In the genomic region with DNA sequence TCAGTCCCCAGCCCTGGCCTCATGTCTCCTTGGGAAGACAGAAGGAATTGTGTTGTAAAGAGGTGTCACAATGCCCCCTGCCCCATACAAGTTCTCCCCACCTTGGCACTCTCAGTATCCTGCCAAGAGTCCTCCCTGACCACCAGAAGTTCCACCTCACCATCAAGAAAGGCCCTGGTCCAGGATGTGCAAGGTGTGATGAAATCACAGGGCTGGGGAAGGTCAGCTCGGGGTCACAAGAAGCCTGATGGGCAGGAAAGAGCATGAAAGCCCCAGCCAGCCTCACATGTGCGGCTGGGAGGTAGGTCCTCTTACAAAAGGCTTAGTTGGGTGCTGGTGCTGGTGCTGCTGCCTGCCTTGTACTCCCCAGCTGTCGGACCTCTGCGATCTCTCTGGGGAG, we compare ENCODE assay signal across 38 cellular contexts. TPM values are rescaled to one million over a fixed set of nuclear protein-coding genes. Genes with fewer than 3 reads are reported as not detected.
"Had no signal": no experiment of that assay in that cellular context is flagged by ENCODE, and none has a peak within 500 bp of the region (broad histone marks: within the 10 kb centered on the region; RNA-seq: fewer than 3 reads in every experiment).

No MANE protein-coding gene starts in this region.

- H3K27ac Mint-ChIP-seq: activated CD8-positive, alpha-beta T cell treated with anti-CD3 and anti-CD28 coated beads, Interleukin-2, amount 10 ng/mL, durations not matched to agents 7 days and 5 days; activated naive CD4-positive, alpha-beta T cell treated with anti-CD3 and anti-CD28 coated beads for 36 hours; activated naive CD4-positive, alpha-beta T cell treated with anti-CD3 and anti-CD28 coated beads, Interleukin-2, amount 50 U/mL, for 72 hours; activated T-helper 1 cell treated with anti-CD3 and anti-CD28 coated beads, Interleukin-12 subunit alpha, Interleukin-12 subunit beta, Interleukin-2, Interleukin-4 antibody, amounts not matched to agents 30 ng/mL and 10 ng/mL and 1 ng/mL, durations not matched to agents 14 hours and 24 hours and 36 hours had no signal

- H3K36me3 ChIP-seq: adrenal gland, cardiac muscle cell, Peyer's patch, SJSA1 had no signal

- H3K9me3 ChIP-seq: adrenal gland, Peyer's patch, SJSA1, SK-N-SH had no signal

- H3K4me2 ChIP-seq: KMS-11, SK-N-SH had no signal

- H3K4me1 ChIP-seq: adrenal gland, Peyer's patch, SJSA1 had no signal

- H3K4me1 Mint-ChIP-seq: central memory CD8-positive, alpha-beta T cell had no signal

- H3K9me3 Mint-ChIP-seq: activated naive CD4-positive, alpha-beta T cell treated with anti-CD3 and anti-CD28 coated beads for 36 hours; activated naive CD4-positive, alpha-beta T cell treated with anti-CD3 and anti-CD28 coated beads, Interleukin-2, amount 50 U/mL, for 72 hours; activated T-cell treated with anti-CD3 and anti-CD28 coated beads, Interleukin-2, amount 50 U/mL, for 4 hours; activated T-helper 1 cell treated with anti-CD3 and anti-CD28 coated beads, Interleukin-12 subunit alpha, Interleukin-12 subunit beta, Interleukin-2, Interleukin-4 antibody, amounts not matched to agents 30 ng/mL and 10 ng/mL and 1 ng/mL, durations not matched to agents 14 hours and 24 hours and 36 hours; central memory CD8-positive, alpha-beta T cell had no signal

- H3K27ac ChIP-seq: adrenal gland, cardiac muscle cell, KMS-11, Peyer's patch, SJSA1, VCaP had no signal

- DNase-seq: activated CD4-positive, alpha-beta T cell treated with anti-CD3 and anti-CD28 coated beads for 1 hour; activated CD4-positive, alpha-beta T cell treated with anti-CD3 and anti-CD28 coated beads for 48 hours; activated CD4-positive, CD25-positive, alpha-beta regulatory T cell; activated CD8-positive, alpha-beta memory T cell treated with anti-CD3 and anti-CD28 coated beads, Interleukin-2, amount 50 U/mL, for 4 hours; activated CD8-positive, alpha-beta T cell treated with anti-CD3 and anti-CD28 coated beads, Interleukin-2, amount 10 ng/mL, durations not matched to agents 7 days and 5 days; activated gamma-delta T cell treated with Interleukin-2 at 50 U/mL for 16 hours; activated naive CD4-positive, alpha-beta T cell treated with anti-CD3 and anti-CD28 coated beads for 36 hours; activated T-cell treated with anti-CD3 and anti-CD28 coated beads for 4 hours; activated T-cell treated with anti-CD3 and anti-CD28 coated beads, Interleukin-2, amount 50 U/mL, for 4 hours; adrenal gland; aorta; MM.1S; MV-4-11; NCI-H1092; NCI-H1436 treated with DMSO at 0.1 percent for 48 hours; NCI-H1694 treated with DMSO at 0.1 percent for 48 hours; NCI-H2029; NCI-H510A; NCI-H526; NCI-H748 treated with DMSO at 0.1 percent for 48 hours; NK-92 treated with Interleukin-12 subunit alpha and Interleukin-12 subunit beta, amount 100 ng/mL, for 24 hours; PC-3; Peyer's patch; RPMI8226; SHP77 treated with DMSO at 0.1 percent for 48 hours; SK-N-SH; SW 1271; T-helper 1 cell; T-helper 2 cell; T-helper 9 cell had no signal

- H3K36me3 Mint-ChIP-seq: activated naive CD4-positive, alpha-beta T cell treated with anti-CD3 and anti-CD28 coated beads, Interleukin-2, amount 50 U/mL, for 72 hours had no signal

- H3K4me3 Mint-ChIP-seq: activated CD8-positive, alpha-beta T cell treated with anti-CD3 and anti-CD28 coated beads, Interleukin-2, amount 10 ng/mL, durations not matched to agents 7 days and 5 days; activated naive CD4-positive, alpha-beta T cell treated with anti-CD3 and anti-CD28 coated beads for 36 hours; activated T-cell treated with anti-CD3 and anti-CD28 coated beads, Interleukin-2, amount 50 U/mL, for 4 hours; activated T-helper 1 cell treated with anti-CD3 and anti-CD28 coated beads, Interleukin-12 subunit alpha, Interleukin-12 subunit beta, Interleukin-2, Interleukin-4 antibody, amounts not matched to agents 30 ng/mL and 10 ng/mL and 1 ng/mL, durations not matched to agents 14 hours and 24 hours and 36 hours; central memory CD8-positive, alpha-beta T cell had no signal

- H3K9ac ChIP-seq: KMS-11, SK-N-SH had no signal

- ATAC-seq: activated CD8-positive, alpha-beta T cell treated with anti-CD3 and anti-CD28 coated beads, Interleukin-2, amount 10 ng/mL, durations not matched to agents 7 days and 5 days; activated naive CD4-positive, alpha-beta T cell treated with anti-CD3 and anti-CD28 coated beads, Interleukin-2, amount 50 U/mL, for 72 hours; activated T-cell treated with anti-CD3 and anti-CD28 coated beads, Interleukin-2, amount 50 U/mL, for 4 hours; PC-3 had no signal

- H3K27me3 ChIP-seq: adrenal gland, cardiac muscle cell, Peyer's patch, SJSA1 had no signal

- H3K4me3 ChIP-seq: adrenal gland, cardiac muscle cell, Peyer's patch, SJSA1 had no signal

RNA-seq across cellular contexts. Expression of a gene that starts 12.9 kb away (rescaled TPM):
- total RNA-seq: SJSA1 had no signal
- polyA plus RNA-seq: SK-N-SH had no signal

RNA-seq across cellular contexts. Expression of a gene that starts 17.9 kb away (rescaled TPM):
- total RNA-seq: activated CD8-positive, alpha-beta T cell treated with anti-CD3 and anti-CD28 coated beads, Interleukin-2, amount 10 ng/mL, durations not matched to agents 7 days and 5 days; activated naive CD4-positive, alpha-beta T cell treated with anti-CD3 and anti-CD28 coated beads for 36 hours; activated T-cell treated with anti-CD3 and anti-CD28 coated beads, Interleukin-2, amount 50 U/mL, for 4 hours; activated T-helper 1 cell treated with anti-CD3 and anti-CD28 coated beads, Interleukin-12 subunit alpha, Interleukin-12 subunit beta, Interleukin-2, Interleukin-4 antibody, amounts not matched to agents 30 ng/mL and 10 ng/mL and 1 ng/mL, durations not matched to agents 14 hours and 24 hours and 36 hours; adrenal gland; aorta; LHCN-M2; PC-3; Peyer's patch; SJSA1 had no signal
- polyA plus RNA-seq: adrenal gland, aorta had no signal

RNA-seq across cellular contexts. Expression of a gene that starts 39.5 kb away (rescaled TPM):
- total RNA-seq: SJSA1 had no signal
- polyA plus RNA-seq: cardiac muscle cell had no signal
